In the genomic region with DNA sequence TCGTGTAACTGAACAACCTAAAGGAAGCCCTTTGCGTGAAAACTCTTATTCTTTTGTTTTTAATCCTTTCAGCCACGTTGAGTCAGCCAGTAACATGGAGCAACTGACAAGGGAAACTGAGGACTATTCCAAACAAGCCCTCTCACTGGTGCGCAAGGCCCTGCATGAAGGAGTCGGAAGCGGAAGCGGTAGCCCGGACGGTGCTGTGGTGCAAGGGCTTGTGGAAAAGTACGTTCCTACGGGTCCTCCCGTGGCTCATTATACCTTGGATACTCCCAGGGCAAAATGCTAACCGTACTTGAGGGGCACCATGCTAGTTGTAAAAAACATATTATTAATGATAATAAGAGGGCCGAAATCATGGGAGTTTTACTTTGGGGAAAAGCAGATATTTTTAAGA, we compare ENCODE assay signal across 10 cellular contexts. TPM values are rescaled to one million over a fixed set of nuclear protein-coding genes. Genes with fewer than 3 reads are reported as not detected.
DNase-seq lines count a peak whose midpoint lies in the region; ATAC-seq and TF ChIP-seq lines count a peak whose summit lies in the region.
"Had no signal": no experiment of that assay in that cellular context is flagged by ENCODE, and none has a peak within 500 bp of the region (broad histone marks: within the 10 kb centered on the region; RNA-seq: fewer than 3 reads in every experiment).

No MANE protein-coding gene starts in this region.

- DNase-seq in DMS153 treated with DMSO at 0.1 percent for 48 hours (lab: John Stamatoyannopoulos, UW; ENCODE audit: unreplicated experiment) (peak; percentile 92), PC-9 (no peak), fibroblast of lung (ENCODE audit: low read depth in 2 of 2) (no peak), NCI-H1436 (lab: John Stamatoyannopoulos, UW) (no peak), ureter (ENCODE audit: low spot score) (no peak), omental fat pad (ENCODE audit: low spot score) (no peak)
- DNase-seq: activated T-cell treated with anti-CD3 and anti-CD28 coated beads for 4 hours; naive thymus-derived CD8-positive, alpha-beta T cell had no signal

- no peak overlapping the region for H2AFZ ChIP-seq in PC-9
- no peak overlapping the region for H2AFZ ChIP-seq in fibroblast of lung (ENCODE audit: low read length)

- peaks cover 13% of the 10 kb centered on the region for H3K4me1 Mint-ChIP-seq in stimulated activated memory B cell treated with anti-CD40 and anti-IgM and Interleukin-4, amounts not matched to agents 10 μg/mL and 1 μg/mL and 100 μg/mL, for 72 hours
- H3K4me1 Mint-ChIP-seq: naive thymus-derived CD8-positive, alpha-beta T cell had no signal

- H3K27ac Mint-ChIP-seq in stimulated activated memory B cell treated with anti-CD40 and anti-IgM and Interleukin-4, amounts not matched to agents 10 μg/mL and 1 μg/mL and 100 μg/mL, for 72 hours, result no peak overlapping the region
- H3K27ac Mint-ChIP-seq: naive thymus-derived CD8-positive, alpha-beta T cell had no signal

- no TSS peak for BruUV-seq in PC-9 (replicated peaks; lab: Mats Ljungman, UMichigan)

- no peaks in the 10 kb centered on the region for H3K9me2 ChIP-seq in PC-9 (ENCODE audit: insufficient read depth)

- H3K27me3 Mint-ChIP-seq in stimulated activated memory B cell treated with anti-CD40 and anti-IgM and Interleukin-4, amounts not matched to agents 10 μg/mL and 1 μg/mL and 100 μg/mL, for 72 hours, result peaks cover 20% of the 10 kb centered on the region

- no peaks in the 10 kb centered on the region for H3K79me2 ChIP-seq in PC-9 (ENCODE audit: low read depth)
- no peaks in the 10 kb centered on the region for H3K79me2 ChIP-seq in fibroblast of lung (ENCODE audit: control insufficient read depth, insufficient read depth, low read length)

- H4K20me1 ChIP-seq in PC-9 (ENCODE audit: insufficient read depth), result no peaks in the 10 kb centered on the region
- H4K20me1 ChIP-seq in fibroblast of lung (ENCODE audit: control insufficient read depth, extremely low read depth, insufficient read depth, low read length), result no peaks in the 10 kb centered on the region

- ATAC-seq in stimulated activated memory B cell treated with anti-CD40 and anti-IgM and Interleukin-4, amounts not matched to agents 10 μg/mL and 1 μg/mL and 100 μg/mL, for 72 hours, result no peak
- no peak for ATAC-seq in omental fat pad (ENCODE audit: low FRiP score)
- ATAC-seq: naive thymus-derived CD8-positive, alpha-beta T cell had no signal

- no peaks in the 10 kb centered on the region for H3K36me3 Mint-ChIP-seq in stimulated activated memory B cell treated with anti-CD40 and anti-IgM and Interleukin-4, amounts not matched to agents 10 μg/mL and 1 μg/mL and 100 μg/mL, for 72 hours
- H3K36me3 Mint-ChIP-seq: naive thymus-derived CD8-positive, alpha-beta T cell had no signal

- H3K27ac ChIP-seq in PC-9 (peak overlapping the region; percentile 92), fibroblast of lung (ENCODE audit: insufficient read depth, low read length) (peak overlapping the region; percentile 78), rectal smooth muscle tissue (ENCODE audit: low read depth, low read length) (peak overlapping the region; percentile 86)

- H3K9me3 Mint-ChIP-seq in stimulated activated memory B cell treated with anti-CD40 and anti-IgM and Interleukin-4, amounts not matched to agents 10 μg/mL and 1 μg/mL and 100 μg/mL, for 72 hours, result no peaks in the 10 kb centered on the region
- H3K9me3 Mint-ChIP-seq: naive thymus-derived CD8-positive, alpha-beta T cell had no signal

- H3K4me3 Mint-ChIP-seq in stimulated activated memory B cell treated with anti-CD40 and anti-IgM and Interleukin-4, amounts not matched to agents 10 μg/mL and 1 μg/mL and 100 μg/mL, for 72 hours, result no peak overlapping the region
- H3K4me3 Mint-ChIP-seq: naive thymus-derived CD8-positive, alpha-beta T cell had no signal

- CTCF ChIA-PET in PC-9 (lab: Charles Lee), result interaction anchor here (0.8 to 1.5 kb wide), 8 partner anchors 41 to 393 kb away, joined by 3 to 9 read pairs (median 3); no protein-coding TSS in a partner anchor

- TF ChIP-seq CTCF in PC-9 (conservative IDR thresholded peaks at IDR 0.05), result no peak
- TF ChIP-seq CTCF in fibroblast of lung (conservative IDR thresholded peaks at IDR 0.05 in 1 of 2, IDR thresholded peaks at IDR 0.05 in 1 of 2; ENCODE audit: low read depth in 1 of 2, low read length in 2 of 2), result no peak
- no peak for TF ChIP-seq CTCF in omental fat pad (IDR thresholded peaks at IDR 0.05)

- intact Hi-C loops in PC-9 (cut with micrococcal nuclease; ENCODE audit: unreplicated experiment), result loop anchor here (2.0 kb wide), 4 partner anchors 49 to 387 kb away; partner anchors contain the start of gene LAMC2

- POLR2A ChIA-PET in PC-9 (lab: Charles Lee; ENCODE audit: unreplicated experiment), result interaction anchor here (0.5 to 1.1 kb wide), 2 partner anchors 44 to 107 kb away, joined by 7 to 12 read pairs; no protein-coding TSS in a partner anchor

- H3K4me3 ChIP-seq in PC-9, result peak overlapping the region; percentile 45; the same call in 1 of the 2 replicates
- peak overlapping the region in 2 of 4 experiments; percentile 52 to 66 for H3K4me3 ChIP-seq in fibroblast of lung (replicated peaks in 1 of 4; ENCODE audit: control extremely low read depth in 1 of 4, insufficient read depth in 1 of 4, low read depth in 3 of 4, low read length in 4 of 4)
- no peak overlapping the region for H3K4me3 ChIP-seq in rectal smooth muscle tissue (ENCODE audit: low read length)

- H3K9ac ChIP-seq in fibroblast of lung (ENCODE audit: insufficient read depth, low read length) (no peak overlapping the region), rectal smooth muscle tissue (ENCODE audit: low read length) (no peak overlapping the region)

- peaks cover 38% of the 10 kb centered on the region for H3K4me1 ChIP-seq in PC-9 (replicated peaks; ENCODE audit: insufficient read depth)
- peaks cover 17% of the 10 kb centered on the region for H3K4me1 ChIP-seq in fibroblast of lung (ENCODE audit: control insufficient read depth, extremely low read depth, insufficient read depth, low read length)
- peaks cover 12% of the 10 kb centered on the region for H3K4me1 ChIP-seq in rectal smooth muscle tissue (ENCODE audit: control insufficient read depth, insufficient read depth, low read length)

- peaks cover 51% of the 10 kb centered on the region for H3F3A ChIP-seq in PC-9 (ENCODE audit: insufficient read depth, low read depth)

- H3K9me3 ChIP-seq in PC-9 (ENCODE audit: insufficient read depth, low read depth), result no peaks in the 10 kb centered on the region
- no peaks in the 10 kb centered on the region for H3K9me3 ChIP-seq in fibroblast of lung (ENCODE audit: control insufficient read depth, insufficient read depth, low read depth, low read length)

- H3K36me3 ChIP-seq in PC-9 (ENCODE audit: low read depth), result peaks cover 53% of the 10 kb centered on the region
- no peaks in the 10 kb centered on the region for H3K36me3 ChIP-seq in fibroblast of lung (ENCODE audit: control insufficient read depth, insufficient read depth, low read length)
- no peaks in the 10 kb centered on the region for H3K36me3 ChIP-seq in rectal smooth muscle tissue (ENCODE audit: control insufficient read depth, insufficient read depth, low read length)

- H3K4me2 ChIP-seq in PC-9 (peak overlapping the region; percentile 78), fibroblast of lung (ENCODE audit: extremely low read depth, insufficient read depth, low read length) (peak overlapping the region; percentile 77)

- no peaks in the 10 kb centered on the region for H3K27me3 ChIP-seq in PC-9 (ENCODE audit: insufficient read depth, low read depth)
- H3K27me3 ChIP-seq in fibroblast of lung (ENCODE audit: control insufficient read depth, insufficient read depth, low read length), result no peaks in the 10 kb centered on the region
- no peaks in the 10 kb centered on the region for H3K27me3 ChIP-seq in rectal smooth muscle tissue (ENCODE audit: control insufficient read depth, insufficient read depth, low read length)

RNA-seq across cellular contexts. Expression of gene LAMC2, which starts 49.4 kb away (rescaled TPM):
- total RNA-seq in PC-9 (2021) (105 and 109 TPM in 2 replicates), fibroblast of lung (0.99 and 2.8 TPM in 2 replicates), ureter (14.5 TPM), omental fat pad (10 to 100 TPM in 2 of 4 donors, 1 to 10 TPM in 2; 2.6 to 23.3 (median 7.3) TPM)
- 0.66 and 3.9 TPM in 2 replicates for polyA plus RNA-seq in fibroblast of lung
- 0.40 and 2.5 TPM in 2 replicates for polyA plus RNA-seq in fibroblast of lung (2012)
- polyA minus RNA-seq in fibroblast of lung (ENCODE audit: low replicate concordance), result 2.7 TPM in 1 of 2 replicates, not detected in the other
- total RNA-seq: naive thymus-derived CD8-positive, alpha-beta T cell had no signal
- polyA plus RNA-seq: naive thymus-derived CD8-positive, alpha-beta T cell had no signal
